Comparison of ENCODE assay signal across 10 cellular contexts in genomic region chr15:40696228-40696627, GRCh38. TPM values are rescaled to one million over a fixed set of nuclear protein-coding genes. Genes with fewer than 3 reads are reported as not detected.
DNase-seq lines count a peak whose midpoint lies in the region; ATAC-seq and TF ChIP-seq lines count a peak whose summit lies in the region.
"Had no signal": no experiment of that assay in that cellular context is flagged by ENCODE, and none has a peak within 500 bp of the region (broad histone marks: within the 10 kb centered on the region; RNA-seq: fewer than 3 reads in every experiment).

No MANE protein-coding gene starts in this region.

- H4K20me1 ChIP-seq in DOHH2 (ENCODE audit: control insufficient read depth, insufficient read depth, low read depth, low read length), result peaks cover 7% of the 10 kb centered on the region; the same call in 1 of the 2 replicates

- peak overlapping the region; percentile 79 for H3K27ac ChIP-seq in DOHH2 (ENCODE audit: low read depth, low read length)
- no peak overlapping the region for H3K27ac ChIP-seq in vagina

- H3K4me1 ChIP-seq in DOHH2 (ENCODE audit: control insufficient read depth, low read length) (peaks cover 22% of the 10 kb centered on the region), vagina (peaks cover 19% of the 10 kb centered on the region)

- peaks cover 4% of the 10 kb centered on the region for H3K27me3 Mint-ChIP-seq in nephron progenitor cell (ENCODE audit: low read depth, poor library complexity)

- no peaks in the 10 kb centered on the region for H3K9me2 ChIP-seq in DOHH2 (replicated peaks; ENCODE audit: control insufficient read depth, low read length)

- TF ChIP-seq POLR2A in NB4 (IDR thresholded peaks at IDR 0.05; ENCODE audit: extremely low read depth, insufficient read length), result no peak
- no peak for TF ChIP-seq POLR2A in vagina (IDR thresholded peaks at IDR 0.05)

- H3K27me3 ChIP-seq in DOHH2 (ENCODE audit: control insufficient read depth, low read length) (no peaks in the 10 kb centered on the region), vagina (no peaks in the 10 kb centered on the region)

- H3K9me3 ChIP-seq in DOHH2 (ENCODE audit: control insufficient read depth, insufficient read depth, low read length) (no peaks in the 10 kb centered on the region), vagina (no peaks in the 10 kb centered on the region)

- H3K27ac Mint-ChIP-seq in nephron progenitor cell, result no peak overlapping the region

- H3K4me3 ChIP-seq in DOHH2 (ENCODE audit: low read length) (peak overlapping the region; percentile 81), NB4 (ENCODE audit: low read depth, low read length) (peak overlapping the region; percentile 99), cardiac fibroblast (replicated peaks in 1 of 2; ENCODE audit: low read depth in 2 of 2, low read length in 2 of 2) (peak overlapping the region; percentile 91 to 97), vagina (no peak overlapping the region)

- H3K9me3 Mint-ChIP-seq in nephron progenitor cell, result no peaks in the 10 kb centered on the region

- peak overlapping the region; percentile 100 for H3K4me3 Mint-ChIP-seq in nephron progenitor cell

- peaks cover 61% of the 10 kb centered on the region for H3K36me3 ChIP-seq in DOHH2 (ENCODE audit: control insufficient read depth, low read length)
- peaks cover 0 to 8% of the 10 kb centered on the region in 2 donors for H3K36me3 ChIP-seq in vagina

- H3K4me1 Mint-ChIP-seq in nephron progenitor cell, result peaks cover 30% of the 10 kb centered on the region

- H3K36me3 Mint-ChIP-seq in nephron progenitor cell (ENCODE audit: low read depth), result peaks cover 21% of the 10 kb centered on the region

- H3F3A ChIP-seq in DOHH2 (ENCODE audit: control insufficient read depth, insufficient read depth), result peaks cover 9% of the 10 kb centered on the region

- H3K4me2 ChIP-seq in DOHH2 (ENCODE audit: low read length), result peak overlapping the region; percentile 74

- peaks cover 69% of the 10 kb centered on the region for H3K79me2 ChIP-seq in DOHH2 (ENCODE audit: control insufficient read depth, low read length)

- no peak for ATAC-seq in HG03039 (IDR thresholded peaks at IDR 0.05; ENCODE audit: unreplicated experiment)
- ATAC-seq in HG03342 (IDR thresholded peaks at IDR 0.05; ENCODE audit: unreplicated experiment), result no peak
- no peak for ATAC-seq in HG03159 (IDR thresholded peaks at IDR 0.05; ENCODE audit: unreplicated experiment)

- TF ChIP-seq CTCF in DOHH2 (IDR thresholded peaks at IDR 0.05; ENCODE audit: low read depth, low read length, poor library complexity, severe bottlenecking), result no peak
- TF ChIP-seq CTCF in NB4 (IDR thresholded peaks at IDR 0.05; ENCODE audit: low read depth, low read length), result no peak
- TF ChIP-seq CTCF in cardiac fibroblast (IDR thresholded peaks at IDR 0.05; ENCODE audit: low read depth, low read length), result no peak
- no peak for TF ChIP-seq CTCF in nephron progenitor cell (IDR thresholded peaks at IDR 0.05)
- TF ChIP-seq CTCF in vagina (IDR thresholded peaks at IDR 0.05), result no peak

- DNase-seq in NB4 (ENCODE audit: low read depth), result peak; percentile 11
- peak in 1 of 2 donors; percentile 5 for DNase-seq in cardiac fibroblast (ENCODE audit: low read depth in 2 of 2)
- DNase-seq in nephron progenitor cell, result no peak
- no peak for DNase-seq in vagina (ENCODE audit: extremely low spot score in 2 of 2)
- DNase-seq: midbrain, NCI-H1092 treated with DMSO at 0.1 percent for 48 hours had no signal

- intact Hi-C loops in vagina (cut with DNase I), result loop anchor here (10.0 kb wide), 1 partner anchor 59 kb away; the partner anchor contains the start of gene RMDN3

RNA-seq across cellular contexts. Expression of gene RAD51, which starts 1.3 kb away (rescaled TPM):
- 4.2 TPM for total RNA-seq in vagina

RNA-seq across cellular contexts. Expression of gene RMDN3, which starts 58.8 kb away (rescaled TPM):
- total RNA-seq in vagina, result 19.6 TPM

Comparison
In these comparisons a context has a peak if more than half of its experiments do, and no peak if none do; other contexts are left out.
1. H3K4me3 ChIP-seq: peak in DOHH2 (single experiment), NB4 (single experiment) and cardiac fibroblast (2 of 2); none in vagina (0 of 2).